Comparison of ENCODE assay signal across 1 cellular context in the genomic region with DNA sequence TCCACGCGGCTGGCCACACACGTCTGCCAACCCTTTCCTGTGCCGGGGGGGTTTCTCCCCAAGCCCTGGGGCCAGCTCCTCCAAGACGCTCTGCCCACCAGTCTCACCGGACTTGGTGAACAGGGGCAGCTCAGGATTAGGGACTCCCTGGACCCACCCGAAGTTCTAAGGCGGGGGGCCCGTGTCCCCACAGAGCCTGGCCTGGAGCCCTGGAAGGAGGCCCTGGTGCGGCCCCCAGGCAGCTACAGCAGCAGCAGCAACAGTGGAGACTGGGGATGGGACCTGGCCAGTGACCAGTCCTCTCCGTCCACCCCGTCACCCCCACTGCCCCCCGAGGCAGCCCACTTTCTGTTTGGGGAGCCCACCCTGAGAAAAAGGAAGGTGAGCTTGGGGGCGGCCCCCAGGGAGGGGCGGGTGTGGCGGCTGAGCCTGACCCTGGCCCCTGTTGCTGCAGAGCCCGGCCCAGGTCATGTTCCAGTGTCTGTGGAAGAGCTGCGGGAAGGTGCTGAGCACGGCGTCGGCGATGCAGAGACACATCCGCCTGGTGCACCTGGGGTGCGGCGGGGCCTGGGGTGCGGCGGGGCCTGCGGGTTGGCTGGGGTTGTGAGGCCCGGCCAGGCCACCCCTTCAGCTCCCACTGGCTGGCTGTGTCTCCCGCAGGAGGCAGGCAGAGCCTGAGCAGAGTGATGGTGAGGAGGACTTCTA.
TF ChIP-seq lines count a peak whose summit lies in the region.

No MANE protein-coding gene starts in this region.

TF ChIP-seq in HepG2, 621 proteins besides CTCF, POLR2A, EP300 and RAD21 (continued from another document):
- TF ChIP-seq ZBTB34 (CRISPR knock-in tag; IDR thresholded peaks at IDR 0.05) (no peak), LCORL (IDR thresholded peaks at IDR 0.05) (no peak), LCORL (CRISPR knock-in tag; IDR thresholded peaks at IDR 0.05) (no peak), NFE2 (CRISPR knock-in tag; IDR thresholded peaks at IDR 0.05) (no peak), THAP7 (CRISPR knock-in tag; IDR thresholded peaks at IDR 0.05) (no peak), ZNF234 (CRISPR knock-in tag; conservative IDR thresholded peaks at IDR 0.05) (no peak), ZNF564 (CRISPR knock-in tag; IDR thresholded peaks at IDR 0.05) (no peak), SALL1 (CRISPR knock-in tag; IDR thresholded peaks at IDR 0.05) (0 out of 2 replicates have a peak, but pooled peaks have one; percentile 14), SNRNP70 (IDR thresholded peaks at IDR 0.05; ENCODE audit: low read depth, low read length) (no peak), CENPX (CRISPR knock-in tag; IDR thresholded peaks at IDR 0.05) (no peak), PHF8 (CRISPR knock-in tag; IDR thresholded peaks at IDR 0.05) (no peak), ZBTB39 (CRISPR knock-in tag; IDR thresholded peaks at IDR 0.05) (peak; percentile 10; the same call in 1 of the 2 replicates), ZBTB49 (CRISPR knock-in tag; IDR thresholded peaks at IDR 0.05; ENCODE audit: borderline replicate concordance) (no peak)
- TF ChIP-seq, protein P1, sequence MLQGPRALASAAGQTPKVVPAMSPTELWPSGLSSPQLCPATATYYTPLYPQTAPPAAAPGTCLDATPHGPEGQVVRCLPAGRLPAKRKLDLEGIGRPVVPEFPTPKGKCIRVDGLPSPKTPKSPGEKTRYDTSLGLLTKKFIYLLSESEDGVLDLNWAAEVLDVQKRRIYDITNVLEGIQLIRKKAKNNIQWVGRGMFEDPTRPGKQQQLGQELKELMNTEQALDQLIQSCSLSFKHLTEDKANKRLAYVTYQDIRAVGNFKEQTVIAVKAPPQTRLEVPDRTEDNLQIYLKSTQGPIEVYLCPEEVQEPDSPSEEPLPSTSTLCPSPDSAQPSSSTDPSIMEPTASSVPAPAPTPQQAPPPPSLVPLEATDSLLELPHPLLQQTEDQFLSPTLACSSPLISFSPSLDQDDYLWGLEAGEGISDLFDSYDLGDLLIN (CRISPR knock-in tag; IDR thresholded peaks at IDR 0.05; ENCODE audit: borderline replicate concordance): 0 out of 2 replicates have a peak, but pooled peaks have one; percentile 46
TF ChIP-seq in HepG2: peak in this region for 34.
